ENCODE assay signal across 9 cellular contexts in genomic region chr5:72244862-72245371, GRCh38.
DNase-seq lines count a peak whose midpoint lies in the region; ATAC-seq and TF ChIP-seq lines count a peak whose summit lies in the region.
"Had no signal": no experiment of that assay in that cellular context is flagged by ENCODE, and none has a peak within 500 bp of the region (broad histone marks: within the 10 kb centered on the region; RNA-seq: fewer than 3 reads in every experiment).

No MANE protein-coding gene starts in this region.

- H3K27ac Mint-ChIP-seq in mesothelial cell of epicardium = peak overlapping the region; percentile 68
- H3K27ac Mint-ChIP-seq in activated CD4-positive, alpha-beta memory T cell treated with anti-CD3 and anti-CD28 coated beads for 36 hours = no peak overlapping the region
- H3K27ac Mint-ChIP-seq: IgD-negative memory B cell had no signal

- POLR2A ChIA-PET in activated CD4-positive, alpha-beta memory T cell treated with anti-CD3 and anti-CD28 coated beads for 36 hours (lab: Charles Lee) = no interaction called here

- CTCF ChIA-PET in activated CD4-positive, alpha-beta memory T cell treated with anti-CD3 and anti-CD28 coated beads for 36 hours (lab: Charles Lee) = interaction anchor here (0.7 to 0.9 kb wide), 2 partner anchors 9 to 178 kb away, joined by 3 to 4 read pairs; no protein-coding TSS in a partner anchor

- TF ChIP-seq CTCF in mesothelial cell of epicardium (IDR thresholded peaks at IDR 0.05; ENCODE audit: unreplicated experiment) = no peak

- intact Hi-C loops in activated CD4-positive, alpha-beta memory T cell treated with anti-CD3 and anti-CD28 coated beads for 36 hours (cut with micrococcal nuclease) = no loop called here

- ATAC-seq in GM18861 (IDR thresholded peaks at IDR 0.05; ENCODE audit: unreplicated experiment) (peak; percentile 89), HG03060 (IDR thresholded peaks at IDR 0.05; ENCODE audit: low read depth, unreplicated experiment) (peak; percentile 56), HG03469 (IDR thresholded peaks at IDR 0.05; ENCODE audit: unreplicated experiment) (no peak)

- DNase-seq in AML-193 (lab: John Stamatoyannopoulos, UW) (peak; percentile 10 to 17), NCI-H82 (lab: John Stamatoyannopoulos, UW) (peak; percentile 75), dedifferentiated amniotic fluid mesenchymal stem cell (ENCODE audit: extremely low spot score) (peak; percentile 42), mesothelial cell of epicardium (ENCODE audit: low spot score in 2 of 2, unreplicated experiment in 2 of 2) (no peak)
- no peak for DNase-seq in activated CD4-positive, alpha-beta memory T cell treated with anti-CD3 and anti-CD28 coated beads for 36 hours

- H3K36me3 Mint-ChIP-seq in mesothelial cell of epicardium = no peaks in the 10 kb centered on the region
- H3K36me3 Mint-ChIP-seq in activated CD4-positive, alpha-beta memory T cell treated with anti-CD3 and anti-CD28 coated beads for 36 hours = peaks cover 9% of the 10 kb centered on the region

- peaks cover 50% of the 10 kb centered on the region for H3K4me1 Mint-ChIP-seq in mesothelial cell of epicardium
- H3K4me1 Mint-ChIP-seq in activated CD4-positive, alpha-beta memory T cell treated with anti-CD3 and anti-CD28 coated beads for 36 hours (ENCODE audit: low read depth) = peaks cover 14% of the 10 kb centered on the region

- no peaks in the 10 kb centered on the region for H3K9me3 Mint-ChIP-seq in mesothelial cell of epicardium
- no peaks in the 10 kb centered on the region for H3K9me3 Mint-ChIP-seq in activated CD4-positive, alpha-beta memory T cell treated with anti-CD3 and anti-CD28 coated beads for 36 hours
- H3K9me3 Mint-ChIP-seq: IgD-negative memory B cell had no signal

- H3K4me3 Mint-ChIP-seq in mesothelial cell of epicardium = no peak overlapping the region
- no peak overlapping the region for H3K4me3 Mint-ChIP-seq in activated CD4-positive, alpha-beta memory T cell treated with anti-CD3 and anti-CD28 coated beads for 36 hours
- H3K4me3 Mint-ChIP-seq: IgD-negative memory B cell had no signal

- H3K27me3 Mint-ChIP-seq in mesothelial cell of epicardium (ENCODE audit: low read depth) = no peaks in the 10 kb centered on the region
- no peaks in the 10 kb centered on the region for H3K27me3 Mint-ChIP-seq in activated CD4-positive, alpha-beta memory T cell treated with anti-CD3 and anti-CD28 coated beads for 36 hours
- H3K27me3 Mint-ChIP-seq: IgD-negative memory B cell had no signal

Comparison
In these comparisons a context has a peak if more than half of its experiments do, and no peak if none do; other contexts are left out.
1. DNase-seq: peak in AML-193 (2 of 2), NCI-H82 (single experiment) and dedifferentiated amniotic fluid mesenchymal stem cell (single experiment); none in mesothelial cell of epicardium (0 of 2) and activated CD4-positive, alpha-beta memory T cell treated with anti-CD3 and anti-CD28 coated beads for 36 hours (single experiment).